In the genomic region with DNA sequence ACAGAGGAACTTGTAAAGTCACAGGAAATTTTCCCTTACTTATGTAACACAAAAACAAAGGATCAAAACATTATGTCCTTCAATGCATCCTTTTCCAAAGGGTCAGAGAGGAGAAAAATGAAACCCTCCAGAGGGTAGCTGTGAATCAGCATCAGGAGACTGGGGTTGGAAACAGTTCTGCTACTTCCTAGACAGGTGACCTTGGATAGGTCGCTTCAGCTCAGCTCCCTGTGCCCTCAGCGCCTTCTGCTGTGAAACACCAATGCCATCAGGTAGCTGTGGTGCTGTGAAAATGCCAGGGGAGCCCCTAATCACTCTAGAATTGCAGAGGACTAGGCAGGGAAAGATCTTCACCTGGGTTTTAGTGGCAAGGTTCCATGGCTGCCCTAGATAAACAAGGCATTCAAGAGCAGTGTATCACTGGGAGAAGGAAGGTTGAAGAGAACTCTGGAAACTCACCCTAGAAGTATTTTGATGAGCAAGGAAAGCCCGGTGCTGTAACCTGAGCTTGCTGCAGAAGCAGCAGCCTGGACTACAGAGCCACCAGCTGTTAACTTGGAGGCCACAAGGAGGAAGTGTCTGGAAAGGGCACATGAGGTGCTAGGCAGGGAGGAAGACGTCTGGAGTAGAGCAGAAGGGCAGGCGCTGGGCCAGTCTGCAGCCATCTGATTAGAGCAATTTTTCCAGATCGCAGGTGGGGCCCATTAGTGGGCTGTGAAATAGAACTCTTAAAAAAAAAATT, we compare ENCODE assay signal across 8 cellular contexts.
DNase-seq lines count a peak whose midpoint lies in the region; ATAC-seq and TF ChIP-seq lines count a peak whose summit lies in the region.
"Had no signal": no experiment of that assay in that cellular context is flagged by ENCODE, and none has a peak within 500 bp of the region (broad histone marks: within the 10 kb centered on the region; RNA-seq: fewer than 3 reads in every experiment).

No MANE protein-coding gene starts in this region.

- H3K4me1 ChIP-seq in esophagus (ENCODE audit: control insufficient read depth in 2 of 2, insufficient read depth in 2 of 2, low read length in 1 of 2) (peaks cover 0 to 6% of the 10 kb centered on the region in 2 donors), osteoblast (ENCODE audit: insufficient read depth, low read length) (peaks cover 11% of the 10 kb centered on the region)
- H3K4me1 ChIP-seq: SJSA1 had no signal

- H3K4me3 ChIP-seq in esophagus (ENCODE audit: low read depth in 1 of 2, low read length in 2 of 2) = no peak overlapping the region
- H3K4me3 ChIP-seq in osteoblast (ENCODE audit: insufficient read depth, low read length) = no peak overlapping the region
- H3K4me3 ChIP-seq: SJSA1 had no signal

- H3K27me3 Mint-ChIP-seq in natural killer cell (ENCODE audit: low read depth in 2 of 2) = no peaks in the 10 kb centered on the region

- no peak overlapping the region for H3K4me3 Mint-ChIP-seq in natural killer cell

- H3K36me3 ChIP-seq in esophagus (ENCODE audit: control insufficient read depth in 2 of 2, insufficient read depth in 2 of 2, low read length in 1 of 2) (peaks cover 19 to 46% of the 10 kb centered on the region in 2 donors), osteoblast (ENCODE audit: insufficient read depth, low read length) (peaks cover 78% of the 10 kb centered on the region)

- ATAC-seq in GM18909 (IDR thresholded peaks at IDR 0.05; ENCODE audit: poor library complexity, unreplicated experiment) (no peak), natural killer cell (no peak)

- DNase-seq in HPDE6-E6E7 (ENCODE audit: extremely low spot score) (peak; percentile 93), RWPE1 (ENCODE audit: low spot score) (peak; percentile 79), osteoblast (ENCODE audit: insufficient read length, low spot score, missing footprints) (peak; percentile 98), natural killer cell (no peak), NCI-H1417 treated with DMSO at 0.1 percent for 48 hours (lab: John Stamatoyannopoulos, UW) (no peak)

- POLR2A ChIA-PET in RWPE1 (lab: Yijun Ruan, JAX; ENCODE audit: low non-redundant PET) = no interaction called here

- H3K27ac ChIP-seq in RWPE1 (peak overlapping the region; percentile 68), esophagus (ENCODE audit: low read depth in 2 of 2, low read length in 1 of 2) (peak overlapping the region; percentile 52 to 67), osteoblast (ENCODE audit: low read depth, low read length) (peak overlapping the region; percentile 58)
- H3K27ac ChIP-seq: SJSA1 had no signal

- no peaks in the 10 kb centered on the region for H3K9me3 Mint-ChIP-seq in natural killer cell

- H3K27me3 ChIP-seq in esophagus (ENCODE audit: control insufficient read depth in 1 of 2, insufficient read depth in 2 of 2, low read length in 2 of 2) = no peaks in the 10 kb centered on the region
- H3K27me3 ChIP-seq in osteoblast (ENCODE audit: insufficient read depth, low read length) = no peaks in the 10 kb centered on the region
- H3K27me3 ChIP-seq: SJSA1 had no signal

- H3K4me2 ChIP-seq in osteoblast (ENCODE audit: insufficient read depth, low read length) = no peak overlapping the region

- H3K36me3 Mint-ChIP-seq in natural killer cell = no peaks in the 10 kb centered on the region

- no peaks in the 10 kb centered on the region for H3K79me2 ChIP-seq in osteoblast (ENCODE audit: insufficient read depth, low read length)

- 68 to 72% methylated on average over 6 of the region's 6 CpGs for WGBS in esophagus, 2 donors

- peaks cover 0 to 10% of the 10 kb centered on the region in 2 donors for H3K4me1 Mint-ChIP-seq in natural killer cell

- TF ChIP-seq CTCF in RWPE1 (conservative IDR thresholded peaks at IDR 0.05; ENCODE audit: low read depth) (no peak), osteoblast (IDR thresholded peaks at IDR 0.05; ENCODE audit: extremely low read depth, low read depth, low read length) (peak; percentile 32), natural killer cell (IDR thresholded peaks at IDR 0.05) (no peak)

- H4K20me1 ChIP-seq in osteoblast (ENCODE audit: insufficient read depth, low read length) = peaks cover 13% of the 10 kb centered on the region

- CTCF ChIA-PET in RWPE1 (lab: Yijun Ruan, JAX) = interaction anchor here (0.7 kb wide), 1 partner anchor 307 kb away, joined by 4 read pairs; no protein-coding TSS in a partner anchor

- H3K9me3 ChIP-seq in esophagus (ENCODE audit: control insufficient read depth in 2 of 2, insufficient read depth in 1 of 2, low read depth in 1 of 2, low read length in 1 of 2) (no peaks in the 10 kb centered on the region), osteoblast (ENCODE audit: low read depth, low read length) (no peaks in the 10 kb centered on the region)
- H3K9me3 ChIP-seq: SJSA1 had no signal

- H2AFZ ChIP-seq in osteoblast (ENCODE audit: low read length) = no peak overlapping the region

- intact Hi-C loops in natural killer cell (cut with micrococcal nuclease) = no loop called here

- H3K27ac Mint-ChIP-seq in natural killer cell = no peak overlapping the region

Comparison
In these comparisons a context has a peak if more than half of its experiments do, and no peak if none do; other contexts are left out.
1. DNase-seq: peak in HPDE6-E6E7 (single experiment), RWPE1 (single experiment) and osteoblast (single experiment); none in natural killer cell (single experiment) and NCI-H1417 treated with DMSO at 0.1 percent for 48 hours (single experiment).
2. Peak in every context shown above with its lines, with median percentiles within 50 percentile points of each other: H3K27ac ChIP-seq.